In the genomic region with DNA sequence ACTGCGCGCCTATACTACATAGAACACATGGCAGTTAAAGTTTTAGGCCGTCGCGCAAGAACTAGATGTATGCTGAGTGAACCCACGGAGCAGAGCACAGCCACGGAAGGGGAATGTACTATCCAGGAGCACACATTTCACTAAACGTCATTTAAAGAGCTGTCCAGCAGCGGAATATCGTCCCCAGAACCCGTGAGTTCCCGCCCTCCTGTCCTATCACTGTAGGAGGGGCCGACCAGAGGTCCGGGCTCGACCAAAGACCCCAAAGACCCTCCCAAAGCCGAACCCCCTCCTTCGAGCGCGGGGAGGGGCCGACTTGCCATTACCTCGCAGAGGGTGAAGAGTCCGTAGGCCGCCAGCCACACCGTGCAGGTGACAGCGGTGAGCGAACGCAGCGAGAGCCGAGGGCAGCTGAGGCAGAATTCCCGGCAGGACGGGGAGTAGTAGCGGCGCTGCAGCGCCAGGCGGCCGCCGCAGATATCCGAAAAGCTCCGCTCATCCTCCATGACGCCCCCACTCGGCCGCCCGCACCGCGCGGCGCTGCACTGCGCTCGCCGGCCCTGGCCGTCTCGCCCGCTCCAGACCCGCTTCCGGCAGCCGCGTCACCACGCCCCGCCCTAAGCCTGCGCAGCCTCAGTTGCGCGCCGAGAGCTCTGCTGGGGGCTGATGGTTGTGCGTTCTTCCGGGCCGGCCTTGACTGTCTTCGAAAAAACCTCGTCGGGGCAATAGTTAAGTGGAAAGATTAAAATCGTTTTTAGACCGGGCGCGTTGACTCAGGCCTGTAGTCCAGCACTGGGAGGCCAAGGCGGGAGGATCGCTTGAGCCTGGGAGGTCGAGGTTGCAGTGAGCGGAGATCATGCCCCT, we compare ENCODE assay signal across 8 cellular contexts. TPM values are rescaled to one million over a fixed set of nuclear protein-coding genes. Genes with fewer than 3 reads are reported as not detected.
DNase-seq lines count a peak whose midpoint lies in the region; ATAC-seq and TF ChIP-seq lines count a peak whose summit lies in the region.

A gene with protein sequence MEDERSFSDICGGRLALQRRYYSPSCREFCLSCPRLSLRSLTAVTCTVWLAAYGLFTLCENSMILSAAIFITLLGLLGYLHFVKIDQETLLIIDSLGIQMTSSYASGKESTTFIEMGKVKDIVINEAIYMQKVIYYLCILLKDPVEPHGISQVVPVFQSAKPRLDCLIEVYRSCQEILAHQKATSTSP (minus strand): TSS at position 571 of the 864 bp plus-strand sequence. CDS start 65 bp downstream, at position 506.

- H3K4me1 Mint-ChIP-seq in progenitor cell of endocrine pancreas (ENCODE audit: low read depth): peaks cover 14% of the 10 kb centered on the region

- H3K27ac Mint-ChIP-seq in progenitor cell of endocrine pancreas: peak within 1 kb of the TSS; percentile 96

- H3K4me1 ChIP-seq in heart right ventricle: peaks cover 0 to 23% (median 10%) of the 10 kb centered on the region in 9 donors

- no peaks in the 10 kb centered on the region for H3K9me3 Mint-ChIP-seq in progenitor cell of endocrine pancreas (ENCODE audit: low read depth)

- no peaks in the 10 kb centered on the region for H3K27me3 Mint-ChIP-seq in progenitor cell of endocrine pancreas

- ATAC-seq in HG02642 (IDR thresholded peaks at IDR 0.05; ENCODE audit: poor library complexity, unreplicated experiment): peak; percentile 96
- peak; percentile 99 to 100 (median 100) for ATAC-seq in heart right ventricle

- peak within 1 kb of the TSS; percentile 94 for H3K4me3 Mint-ChIP-seq in progenitor cell of endocrine pancreas (ENCODE audit: low read depth)

- DNase-seq in NCI-H1105 treated with DMSO at 0.1 percent for 48 hours (lab: John Stamatoyannopoulos, UW) (peak; percentile 80), amniotic epithelial cell (ENCODE audit: low read depth) (peak; percentile 80), heart right ventricle (peak; percentile 91 to 94), progenitor cell of endocrine pancreas (ENCODE audit: low spot score, unreplicated experiment) (peak; percentile 88), ureter (ENCODE audit: low spot score) (peak; percentile 93)

- intact Hi-C loops in T-helper 1 cell treated with Interleukin-12 subunit alpha and Interleukin-12 subunit beta and Interleukin-4 antibody, amounts not matched to agents 30 ng/mL and 1 ng/mL, for 36 hours (cut with micrococcal nuclease): loop anchor here (1.0 to 2.0 kb wide), 10 partner anchors 19 to 359 kb away; a partner anchor contains a TSS
- intact Hi-C loops in heart right ventricle (cut with DNase I): loop anchor here in 1 of 10 donors (5.0 kb wide), 1 partner anchor 72 kb away; a partner anchor contains a TSS

- H3K36me3 Mint-ChIP-seq in progenitor cell of endocrine pancreas (ENCODE audit: insufficient read depth): peaks cover 6% of the 10 kb centered on the region

- H3K27ac ChIP-seq in heart right ventricle: peak within 1 kb of the TSS in 9 of 10 donors; percentile 84 to 91 (median 87)

- H3K4me3 ChIP-seq in GM12875 (ENCODE audit: low read depth, low read length): peak within 1 kb of the TSS; percentile 83
- peak within 1 kb of the TSS; percentile 63 to 99 (median 79) for H3K4me3 ChIP-seq in heart right ventricle

- TF ChIP-seq CTCF in GM12875 (IDR thresholded peaks at IDR 0.05; ENCODE audit: borderline replicate concordance, insufficient read depth, low read depth, low read length) (peak; percentile 72), heart right ventricle (IDR thresholded peaks at IDR 0.05) (peak; percentile 22 to 75 (median 58)), progenitor cell of endocrine pancreas (IDR thresholded peaks at IDR 0.05; ENCODE audit: unreplicated experiment) (peak; percentile 79)

- no peaks in the 10 kb centered on the region for H3K27me3 ChIP-seq in heart right ventricle

- H3K36me3 ChIP-seq in heart right ventricle: no peaks in the 10 kb centered on the region

- WGBS in heart right ventricle, 2 donors: 3 to 4% methylated on average over 77 of the region's 77 CpGs

- no peaks in the 10 kb centered on the region for H3K9me3 ChIP-seq in heart right ventricle

RNA-seq across cellular contexts. Expression of the gene that starts here (rescaled TPM):
- 16.8 and 19.1 TPM in 2 replicates for total RNA-seq in T-helper 1 cell treated with Interleukin-12 subunit alpha and Interleukin-12 subunit beta and Interleukin-4 antibody, amounts not matched to agents 30 ng/mL and 1 ng/mL, for 36 hours
- total RNA-seq in heart right ventricle (10 to 100 TPM in 6 of 10 donors, 1 to 10 TPM in 4; 9.0 to 16.8 (median 10.2) TPM), progenitor cell of endocrine pancreas (18.9 and 22.0 TPM in 2 replicates), ureter (29.8 TPM)
- 10 to 100 TPM; 18.1 to 23.3 TPM for polyA plus RNA-seq in heart right ventricle

Comparison
In these comparisons a context has a peak if more than half of its experiments do, and no peak if none do; other contexts are left out.
1. Peak in every context shown above with its lines: DNase-seq, ATAC-seq, H3K4me3 ChIP-seq and H3K27ac ChIP-seq.